In the genomic region with DNA sequence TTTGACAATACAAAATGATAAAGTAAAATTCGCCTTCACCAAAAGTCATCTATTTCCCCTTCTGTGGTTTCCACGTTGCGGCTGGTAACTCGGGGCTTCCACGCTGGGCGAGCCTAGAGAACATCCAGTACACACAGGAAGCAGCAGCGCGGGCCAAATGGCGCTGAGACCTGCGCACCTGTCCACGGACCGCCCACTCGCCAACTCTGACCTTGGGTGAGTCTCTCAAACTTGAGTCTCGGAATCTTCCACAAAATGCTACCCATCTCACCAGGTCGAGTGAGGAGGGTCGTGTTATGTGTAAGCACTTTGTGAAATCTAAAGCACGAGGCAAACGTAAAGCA, we compare ENCODE assay signal across 8 cellular contexts. TPM values are rescaled to one million over a fixed set of nuclear protein-coding genes. Genes with fewer than 3 reads are reported as not detected.
DNase-seq lines count a peak whose midpoint lies in the region; ATAC-seq and TF ChIP-seq lines count a peak whose summit lies in the region.

No MANE protein-coding gene starts in this region.

- peaks cover 47% of the 10 kb centered on the region for H3K36me3 ChIP-seq in DOHH2 (ENCODE audit: control insufficient read depth, low read length)

- no peak overlapping the region for H3K27ac Mint-ChIP-seq in T-cell

- H3K4me2 ChIP-seq in DOHH2 (ENCODE audit: low read length): peak overlapping the region; percentile 77

- TF ChIP-seq CTCF in DOHH2 (IDR thresholded peaks at IDR 0.05; ENCODE audit: low read depth, low read length, poor library complexity, severe bottlenecking) (no peak), astrocyte of the spinal cord (IDR thresholded peaks at IDR 0.05; ENCODE audit: low read depth, low read length) (no peak)

- DNase-seq in KG1 (lab: John Stamatoyannopoulos, UW) (peak; percentile 62), T-cell (peak; percentile 31 to 70 (median 62)), astrocyte of the spinal cord (ENCODE audit: low read depth, low spot score) (no peak), left colon (peak; percentile 77 to 87), inferior parietal cortex (ENCODE audit: extremely low spot score) (no peak)
- DNase-seq in stimulated activated CD8-positive, alpha-beta memory T cell treated with anti-CD3 and anti-CD28 coated beads, Interleukin-15, amount 100 ng/mL, for 48 hours (ENCODE audit: low read depth in 2 of 2): peak; percentile 66 to 67

- no peaks in the 10 kb centered on the region for H3K9me3 ChIP-seq in DOHH2 (ENCODE audit: control insufficient read depth, insufficient read depth, low read length)

- in situ Hi-C loops in astrocyte of the spinal cord (cut with HindIII; ENCODE audit: low sequenced_read_pairs): no loop called here

- H3K4me3 ChIP-seq in DOHH2 (ENCODE audit: low read length): peak overlapping the region; percentile 86
- peak overlapping the region; percentile 81 for H3K4me3 ChIP-seq in astrocyte of the spinal cord (ENCODE audit: low read depth, low read length)

- no peaks in the 10 kb centered on the region for H4K20me1 ChIP-seq in DOHH2 (ENCODE audit: control insufficient read depth, insufficient read depth, low read depth, low read length)

- no peaks in the 10 kb centered on the region for H3K27me3 ChIP-seq in DOHH2 (ENCODE audit: control insufficient read depth, low read length)

- peaks cover 46 to 48% (median 46%) of the 10 kb centered on the region in 3 donors for H3K4me1 Mint-ChIP-seq in T-cell

- CTCF ChIA-PET in T-cell (lab: Charles Lee): interaction anchor here (0.7 to 2.4 kb wide), 10 partner anchors 10 to 503 kb away, joined by 3 to 34 read pairs (median 4); no protein-coding TSS in a partner anchor

- no peaks in the 10 kb centered on the region for H3K27me3 Mint-ChIP-seq in T-cell

- no peak overlapping the region for H3K4me3 Mint-ChIP-seq in T-cell

- peaks cover 42% of the 10 kb centered on the region for H3K4me1 ChIP-seq in DOHH2 (ENCODE audit: control insufficient read depth, low read length)

- no peaks in the 10 kb centered on the region for H3K9me2 ChIP-seq in DOHH2 (replicated peaks; ENCODE audit: control insufficient read depth, low read length)

- H3K79me2 ChIP-seq in DOHH2 (ENCODE audit: control insufficient read depth, low read length): peaks cover 63% of the 10 kb centered on the region

- H3K9me3 Mint-ChIP-seq in T-cell: no peaks in the 10 kb centered on the region

- peak; percentile 28 for ATAC-seq in GM21529 (IDR thresholded peaks at IDR 0.05; ENCODE audit: unreplicated experiment)
- peak; percentile 25 to 55 (median 34) for ATAC-seq in T-cell (replicated peaks in 1 of 4)
- peak; percentile 71 for ATAC-seq in left colon

- H3K36me3 Mint-ChIP-seq in T-cell: peaks cover 11% of the 10 kb centered on the region

- POLR2A ChIA-PET in T-cell (lab: Charles Lee): interaction anchor here (0.7 to 1.9 kb wide), 9 partner anchors 22 to 869 kb away, joined by 3 to 17 read pairs (median 5); partner anchors contain the start of gene CD2 (in 1 of the 2)

- intact Hi-C loops in left colon (cut with DNase I, micrococcal nuclease): loop anchor here (5.0 to 10.0 kb wide), 3 partner anchors 205 to 335 kb away; no protein-coding TSS in a partner anchor

- H3K27ac ChIP-seq in DOHH2 (ENCODE audit: low read depth, low read length): peak overlapping the region; percentile 95

- H3F3A ChIP-seq in DOHH2 (ENCODE audit: control insufficient read depth, insufficient read depth): peaks cover 13% of the 10 kb centered on the region

RNA-seq across cellular contexts. Expression of gene TTF2, which starts 0.8 kb away (rescaled TPM):
- total RNA-seq in T-cell: 10 to 100 TPM; 26.7 to 37.1 (median 33.8) TPM
- 10 to 100 TPM; 25.0 to 28.1 TPM for total RNA-seq in left colon

RNA-seq across cellular contexts. Expression of gene CD101, which starts 57.7 kb away (rescaled TPM):
- total RNA-seq in T-cell (10 to 100 TPM in 2 of 5 donors, 1 to 10 TPM in 3; 4.8 to 13.4 (median 5.3) TPM), left colon (1 to 10 TPM; 2.8 to 3.7 TPM)

Comparison
In these comparisons a context has a peak if more than half of its experiments do, and no peak if none do; other contexts are left out.
1. DNase-seq: peak in KG1 (single experiment), T-cell (34 of 34), left colon (2 of 2) and stimulated activated CD8-positive, alpha-beta memory T cell treated with anti-CD3 and anti-CD28 coated beads, Interleukin-15, amount 100 ng/mL, for 48 hours (2 of 2); none in astrocyte of the spinal cord (single experiment) and inferior parietal cortex (single experiment).
2. Peak in every context shown above with its lines, with median percentiles within 50 percentile points of each other: ATAC-seq.